In genomic region chrX:103330601-103331397, GRCh38 we compare ENCODE assay signal across 3 cellular contexts.
TF ChIP-seq lines count a peak whose summit lies in the region.

No MANE protein-coding gene starts in this region.

TF ChIP-seq in A549, 52 proteins besides CTCF, POLR2A, EP300 and RAD21:
- TF ChIP-seq RNF2 (IDR thresholded peaks at IDR 0.05; ENCODE audit: borderline replicate concordance, low read depth) (no peak), RCOR1 (IDR thresholded peaks at IDR 0.05; ENCODE audit: low read depth, low read length) (no peak), ZSCAN20 (CRISPR knock-in tag; IDR thresholded peaks at IDR 0.05) (no peak), HOXA7 (CRISPR knock-in tag; IDR thresholded peaks at IDR 0.05) (no peak), NR3C1 (IDR thresholded peaks at IDR 0.05) (no peak), HDAC2 (IDR thresholded peaks at IDR 0.05) (no peak), HES2 (IDR thresholded peaks at IDR 0.05) (no peak), ATOH8 (CRISPR knock-in tag; IDR thresholded peaks at IDR 0.05; ENCODE audit: low read depth) (no peak), ESRRA (IDR thresholded peaks at IDR 0.05; ENCODE audit: borderline replicate concordance, low read length) (no peak), FOSL2 (IDR thresholded peaks at IDR 0.05) (no peak), FOSL2 (CRISPR knock-in tag; IDR thresholded peaks at IDR 0.05) (no peak)

TF ChIP-seq in SK-N-SH treated with all-trans-retinoic acid at 6 μM for 48 hours, 23 proteins besides CTCF, POLR2A, EP300 and RAD21:
- TF ChIP-seq RARB (CRISPR knock-in tag; IDR thresholded peaks at IDR 0.05) (no peak), TCF4 (CRISPR knock-in tag; IDR thresholded peaks at IDR 0.05; ENCODE audit: borderline replicate concordance) (no peak), ZNF8 (CRISPR knock-in tag; IDR thresholded peaks at IDR 0.05) (no peak), CSDC2 (CRISPR knock-in tag; IDR thresholded peaks at IDR 0.05) (no peak), ZFP30 (CRISPR knock-in tag; IDR thresholded peaks at IDR 0.05) (no peak), OSR1 (CRISPR knock-in tag; IDR thresholded peaks at IDR 0.05) (no peak), ZNF565 (CRISPR knock-in tag; conservative IDR thresholded peaks at IDR 0.05; ENCODE audit: low read depth) (no peak), ZNF70 (CRISPR knock-in tag; IDR thresholded peaks at IDR 0.05) (no peak), GLIS3 (CRISPR knock-in tag; IDR thresholded peaks at IDR 0.05) (no peak), PATZ1 (CRISPR knock-in tag; IDR thresholded peaks at IDR 0.05; ENCODE audit: borderline replicate concordance) (no peak), CSRNP3 (CRISPR knock-in tag; IDR thresholded peaks at IDR 0.05) (no peak), ISL1 (CRISPR knock-in tag; IDR thresholded peaks at IDR 0.05) (no peak), ESRRG (CRISPR knock-in tag; IDR thresholded peaks at IDR 0.05) (no peak), CREB5 (CRISPR knock-in tag; IDR thresholded peaks at IDR 0.05; ENCODE audit: low read depth) (no peak), POU6F1 (CRISPR knock-in tag; IDR thresholded peaks at IDR 0.05; ENCODE audit: borderline replicate concordance, low read depth) (no peak), ARNTL (CRISPR knock-in tag; IDR thresholded peaks at IDR 0.05; ENCODE audit: borderline replicate concordance, low read depth) (no peak), TSHZ2 (CRISPR knock-in tag; IDR thresholded peaks at IDR 0.05) (no peak), ZFP3 (CRISPR knock-in tag; IDR thresholded peaks at IDR 0.05) (no peak), ZC3H10 (CRISPR knock-in tag; IDR thresholded peaks at IDR 0.05) (no peak)

TF ChIP-seq in HEK293T, 16 proteins besides CTCF, POLR2A, EP300 and RAD21:
- TF ChIP-seq BHLHE40 (IDR thresholded peaks at IDR 0.05; ENCODE audit: borderline replicate concordance) (no peak), CTBP1 (IDR thresholded peaks at IDR 0.05; ENCODE audit: borderline replicate concordance) (no peak), ARNT (IDR thresholded peaks at IDR 0.05) (no peak), ZNF384 (IDR thresholded peaks at IDR 0.05) (no peak), TARDBP (IDR thresholded peaks at IDR 0.05) (no peak), ELF4 (IDR thresholded peaks at IDR 0.05) (no peak), FOXM1 (IDR thresholded peaks at IDR 0.05; ENCODE audit: borderline replicate concordance) (no peak), SUZ12 (IDR thresholded peaks at IDR 0.05) (no peak), LEF1 (IDR thresholded peaks at IDR 0.05; ENCODE audit: borderline replicate concordance) (no peak), L3MBTL2 (conservative IDR thresholded peaks at IDR 0.05) (no peak), FOXK2 (IDR thresholded peaks at IDR 0.05) (no peak), HDGF (IDR thresholded peaks at IDR 0.05; ENCODE audit: borderline replicate concordance) (no peak), FOXA1 (IDR thresholded peaks at IDR 0.05) (no peak), SP1 (IDR thresholded peaks at IDR 0.05) (no peak), NFRKB (IDR thresholded peaks at IDR 0.05) (no peak), PKNOX1 (IDR thresholded peaks at IDR 0.05) (no peak)
